ENCODE assay signal across 9 cellular contexts in the genomic region with DNA sequence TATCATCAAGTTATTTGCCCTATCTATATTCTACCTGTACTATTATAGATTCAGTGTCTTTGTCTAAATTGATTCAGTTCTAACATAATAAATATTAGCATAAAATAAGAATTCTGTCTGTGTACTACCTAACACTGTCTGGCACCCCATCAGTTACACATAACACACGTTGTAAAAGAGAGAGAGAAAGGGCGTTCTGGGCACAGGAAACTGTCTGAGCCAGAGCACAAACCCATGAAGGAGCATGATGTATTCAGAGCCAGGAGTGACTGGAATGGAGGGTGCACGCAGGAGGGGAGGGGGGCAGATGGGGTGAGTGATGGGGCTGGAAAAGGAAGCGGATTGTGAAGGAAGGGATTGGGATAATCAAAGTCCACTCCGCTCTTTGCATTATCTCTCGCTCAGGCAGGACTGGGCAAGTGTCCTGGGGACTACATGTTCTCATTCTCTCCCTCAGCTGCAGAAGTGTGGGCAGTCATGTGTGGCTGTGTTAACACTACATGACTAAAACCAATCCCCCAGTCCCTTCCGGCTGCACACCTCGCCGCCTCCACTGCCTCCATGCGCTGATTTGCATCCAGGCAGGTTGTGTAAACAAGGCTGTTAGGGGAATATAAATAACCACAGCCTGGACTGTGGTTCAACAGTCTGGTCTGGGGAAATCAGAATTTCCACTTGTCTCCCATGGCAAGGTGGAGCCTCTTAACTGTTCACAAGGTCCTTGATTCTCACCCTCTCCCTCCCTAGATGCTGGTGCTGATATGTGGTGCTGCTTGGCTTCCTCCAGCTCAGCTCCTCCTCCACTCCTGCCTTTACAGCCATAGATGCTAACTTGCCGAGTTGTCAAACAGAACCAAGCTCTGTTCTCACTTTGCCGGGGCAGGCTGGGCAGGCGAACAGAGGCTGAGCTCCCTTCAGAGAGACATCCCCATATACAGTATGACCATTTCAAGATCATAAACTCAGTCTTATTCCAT.
DNase-seq lines count a peak whose midpoint lies in the region; ATAC-seq and TF ChIP-seq lines count a peak whose summit lies in the region.
"Had no signal": no experiment of that assay in that cellular context is flagged by ENCODE, and none has a peak within 500 bp of the region (broad histone marks: within the 10 kb centered on the region; RNA-seq: fewer than 3 reads in every experiment).

No MANE protein-coding gene starts in this region.

- H3K36me3 ChIP-seq in stomach = no peaks in the 10 kb centered on the region

- no peaks in the 10 kb centered on the region for H3K4me1 ChIP-seq in stomach

- H3K4me3 Mint-ChIP-seq in stimulated activated effector memory CD8-positive, alpha-beta T cell treated with anti-CD3 and anti-CD28 coated beads, Interleukin-12 subunit alpha, Interleukin-12 subunit beta, amount 100 ng/mL, for 72 hours = no peak overlapping the region
- H3K4me3 Mint-ChIP-seq: activated CD4-positive, alpha-beta T cell treated with anti-CD3 and anti-CD28 coated beads, Interleukin-2, amount 10 ng/mL, durations not matched to agents 24 days and 14 days had no signal

- intact Hi-C loops in stomach (cut with DNase I; ENCODE audit: low total_unique reads) = no loop called here

- WGBS in stomach, 5 donors = 42 to 50% (median 48%) methylated on average over 13 of the region's 13 CpGs

- H3K4me3 ChIP-seq in stomach = no peak overlapping the region

- H3K27me3 ChIP-seq in stomach = no peaks in the 10 kb centered on the region

- peak; percentile 11 for DNase-seq in NCI-H1436 (lab: John Stamatoyannopoulos, UW)
- DNase-seq in NCI-H1436 treated with DMSO at 0.1 percent for 48 hours (lab: John Stamatoyannopoulos, UW) = no peak
- peak; percentile 85 for DNase-seq in NCI-H345 (lab: John Stamatoyannopoulos, UW)
- no peak for DNase-seq in stimulated activated effector memory CD8-positive, alpha-beta T cell treated with anti-CD3 and anti-CD28 coated beads, Interleukin-12 subunit alpha, Interleukin-12 subunit beta, amount 100 ng/mL, for 72 hours (ENCODE audit: low spot score in 2 of 2)
- DNase-seq in HT-29 (ENCODE audit: low spot score) = no peak
- DNase-seq in stomach = no peak
- no peak for DNase-seq in MV-4-11 (lab: John Stamatoyannopoulos, UW)
- DNase-seq: activated CD4-positive, alpha-beta T cell treated with anti-CD3 and anti-CD28 coated beads, Interleukin-2, amount 10 ng/mL, durations not matched to agents 24 days and 14 days had no signal

- no peak for TF ChIP-seq POLR2A in stomach (IDR thresholded peaks at IDR 0.05)

- H3K36me3 Mint-ChIP-seq in stimulated activated effector memory CD8-positive, alpha-beta T cell treated with anti-CD3 and anti-CD28 coated beads, Interleukin-12 subunit alpha, Interleukin-12 subunit beta, amount 100 ng/mL, for 72 hours = no peaks in the 10 kb centered on the region

- peak; percentile 98 for ATAC-seq in HG02870 (IDR thresholded peaks at IDR 0.05; ENCODE audit: unreplicated experiment)
- peak; percentile 58 for ATAC-seq in stimulated activated effector memory CD8-positive, alpha-beta T cell treated with anti-CD3 and anti-CD28 coated beads, Interleukin-12 subunit alpha, Interleukin-12 subunit beta, amount 100 ng/mL, for 72 hours

- no peak overlapping the region for H3K27ac ChIP-seq in stomach

- no peak for TF ChIP-seq EP300 in stomach (IDR thresholded peaks at IDR 0.05)

- peaks cover 11% of the 10 kb centered on the region for H3K9me3 Mint-ChIP-seq in stimulated activated effector memory CD8-positive, alpha-beta T cell treated with anti-CD3 and anti-CD28 coated beads, Interleukin-12 subunit alpha, Interleukin-12 subunit beta, amount 100 ng/mL, for 72 hours

- H3K9me3 ChIP-seq in stomach = peaks cover 0 to 20% (median 8%) of the 10 kb centered on the region in 4 donors

- no peaks in the 10 kb centered on the region for H3K4me1 Mint-ChIP-seq in stimulated activated effector memory CD8-positive, alpha-beta T cell treated with anti-CD3 and anti-CD28 coated beads, Interleukin-12 subunit alpha, Interleukin-12 subunit beta, amount 100 ng/mL, for 72 hours
- H3K4me1 Mint-ChIP-seq: activated CD4-positive, alpha-beta T cell treated with anti-CD3 and anti-CD28 coated beads, Interleukin-2, amount 10 ng/mL, durations not matched to agents 24 days and 14 days had no signal

- no peak for TF ChIP-seq CTCF in stomach (IDR thresholded peaks at IDR 0.05)

- no peak overlapping the region for H3K27ac Mint-ChIP-seq in stimulated activated effector memory CD8-positive, alpha-beta T cell treated with anti-CD3 and anti-CD28 coated beads, Interleukin-12 subunit alpha, Interleukin-12 subunit beta, amount 100 ng/mL, for 72 hours
- H3K27ac Mint-ChIP-seq: activated CD4-positive, alpha-beta T cell treated with anti-CD3 and anti-CD28 coated beads, Interleukin-2, amount 10 ng/mL, durations not matched to agents 24 days and 14 days had no signal

Comparison
In these comparisons a context has a peak if more than half of its experiments do, and no peak if none do; other contexts are left out.
1. DNase-seq: peak in NCI-H1436 (single experiment) and NCI-H345 (single experiment); none in NCI-H1436 treated with DMSO at 0.1 percent for 48 hours (single experiment), stimulated activated effector memory CD8-positive, alpha-beta T cell treated with anti-CD3 and anti-CD28 coated beads, Interleukin-12 subunit alpha, Interleukin-12 subunit beta, amount 100 ng/mL, for 72 hours (0 of 2), HT-29 (single experiment), stomach (single experiment) and MV-4-11 (single experiment).